Comparison of ENCODE assay signal across 26 cellular contexts in genomic region chr13:93098972-93099371, GRCh38.
"Had no signal": no experiment of that assay in that cellular context is flagged by ENCODE, and none has a peak within 500 bp of the region (broad histone marks: within the 10 kb centered on the region; RNA-seq: fewer than 3 reads in every experiment).

No MANE protein-coding gene starts in this region.

- H3K4me1 ChIP-seq: uterus had no signal

- H3K4me2 ChIP-seq: smooth muscle cell had no signal

- H3K9me3 ChIP-seq: uterus had no signal

- DNase-seq: activated B cell treated with CpG ODN at 0.5 μM for 24 hours; activated CD4-positive, alpha-beta T cell treated with anti-CD3 and anti-CD28 coated beads for 36 hours; activated CD4-positive, alpha-beta T cell treated with anti-CD3 and anti-CD28 coated beads, Interleukin-2, amount 50 U/mL, for 48 hours; activated gamma-delta T cell; activated naive CD4-positive, alpha-beta T cell treated with anti-CD3 and anti-CD28 coated beads, Interleukin-2, amount 50 U/mL, for 16 hours; activated naive CD8-positive, alpha-beta T cell treated with anti-CD3 and anti-CD28 coated beads, Interleukin-2, amount 50 U/mL, for 24 hours; aorta; brain microvascular endothelial cell; caudate nucleus; dermis blood vessel endothelial cell; effector memory CD4-positive, alpha-beta T cell; foreskin melanocyte; immature natural killer cell; mesendoderm; naive thymus-derived CD4-positive, alpha-beta T cell; occipital lobe; posterior cingulate gyrus; stimulated activated CD4-positive, alpha-beta T cell treated with anti-CD3 and anti-CD28 coated beads, Interleukin-15, amount 100 ng/mL, for 24 hours; T1000; trophoblast cell; uterus had no signal

- H3K27ac ChIP-seq: brain microvascular endothelial cell, uterus had no signal

- H3K36me3 Mint-ChIP-seq: immature natural killer cell; naive thymus-derived CD4-positive, alpha-beta T cell; stimulated activated memory B cell treated with anti-CD40 and anti-IgM and Interleukin-4, amounts not matched to agents 10 μg/mL and 1 μg/mL and 100 μg/mL, for 72 hours had no signal

- ATAC-seq: activated CD4-positive, alpha-beta T cell treated with anti-CD3 and anti-CD28 coated beads for 36 hours; activated naive CD8-positive, alpha-beta T cell treated with anti-CD3 and anti-CD28 coated beads, Interleukin-2, amount 50 U/mL, for 24 hours; naive thymus-derived CD4-positive, alpha-beta T cell; sciatic nerve; stimulated activated memory B cell treated with anti-CD40 and anti-IgM and Interleukin-4, amounts not matched to agents 10 μg/mL and 1 μg/mL and 100 μg/mL, for 72 hours had no signal

- H3K36me3 ChIP-seq: brain microvascular endothelial cell, uterus had no signal

- H3K4me1 Mint-ChIP-seq: activated B cell treated with CpG ODN at 0.5 μM for 24 hours; activated CD4-positive, alpha-beta T cell treated with anti-CD3 and anti-CD28 coated beads for 36 hours; activated naive CD8-positive, alpha-beta T cell treated with anti-CD3 and anti-CD28 coated beads, Interleukin-2, amount 50 U/mL, for 24 hours; immature natural killer cell; naive thymus-derived CD4-positive, alpha-beta T cell; neural crest cell; stimulated activated memory B cell treated with anti-CD40 and anti-IgM and Interleukin-4, amounts not matched to agents 10 μg/mL and 1 μg/mL and 100 μg/mL, for 72 hours had no signal

- H3K9me3 Mint-ChIP-seq: activated naive CD8-positive, alpha-beta T cell treated with anti-CD3 and anti-CD28 coated beads, Interleukin-2, amount 50 U/mL, for 24 hours; T-helper 1 cell treated with Interleukin-12 subunit alpha and Interleukin-12 subunit beta and Interleukin-4 antibody, amounts not matched to agents 30 μg/mL and 1 μg/mL, for 36 hours had no signal

- H3K27me3 Mint-ChIP-seq: activated B cell treated with CpG ODN at 0.5 μM for 24 hours; activated CD4-positive, alpha-beta T cell treated with anti-CD3 and anti-CD28 coated beads for 36 hours; activated naive CD8-positive, alpha-beta T cell treated with anti-CD3 and anti-CD28 coated beads, Interleukin-2, amount 50 U/mL, for 24 hours; naive thymus-derived CD4-positive, alpha-beta T cell; stimulated activated memory B cell treated with anti-CD40 and anti-IgM and Interleukin-4, amounts not matched to agents 10 μg/mL and 1 μg/mL and 100 μg/mL, for 72 hours had no signal

- H3K27ac Mint-ChIP-seq: activated B cell treated with CpG ODN at 0.5 μM for 24 hours; activated CD4-positive, alpha-beta T cell treated with anti-CD3 and anti-CD28 coated beads for 36 hours; activated naive CD8-positive, alpha-beta T cell treated with anti-CD3 and anti-CD28 coated beads, Interleukin-2, amount 50 U/mL, for 24 hours; immature natural killer cell; naive thymus-derived CD4-positive, alpha-beta T cell; stimulated activated memory B cell treated with anti-CD40 and anti-IgM and Interleukin-4, amounts not matched to agents 10 μg/mL and 1 μg/mL and 100 μg/mL, for 72 hours; T-helper 1 cell treated with Interleukin-12 subunit alpha and Interleukin-12 subunit beta and Interleukin-4 antibody, amounts not matched to agents 30 μg/mL and 1 μg/mL, for 36 hours had no signal

- H3K27me3 ChIP-seq: brain microvascular endothelial cell, uterus had no signal

- H3K4me3 Mint-ChIP-seq: activated B cell treated with CpG ODN at 0.5 μM for 24 hours; activated CD4-positive, alpha-beta T cell treated with anti-CD3 and anti-CD28 coated beads for 36 hours; activated naive CD8-positive, alpha-beta T cell treated with anti-CD3 and anti-CD28 coated beads, Interleukin-2, amount 50 U/mL, for 24 hours; immature natural killer cell; naive thymus-derived CD4-positive, alpha-beta T cell; neural crest cell; stimulated activated memory B cell treated with anti-CD40 and anti-IgM and Interleukin-4, amounts not matched to agents 10 μg/mL and 1 μg/mL and 100 μg/mL, for 72 hours; T-helper 1 cell treated with Interleukin-12 subunit alpha and Interleukin-12 subunit beta and Interleukin-4 antibody, amounts not matched to agents 30 μg/mL and 1 μg/mL, for 36 hours had no signal

- H3K4me3 ChIP-seq: smooth muscle cell, uterus had no signal
